Comparison of ENCODE assay signal across 10 cellular contexts in genomic region chr17:79947351-79948031, GRCh38.
DNase-seq lines count a peak whose midpoint lies in the region; ATAC-seq and TF ChIP-seq lines count a peak whose summit lies in the region.
"Had no signal": no experiment of that assay in that cellular context is flagged by ENCODE, and none has a peak within 500 bp of the region (broad histone marks: within the 10 kb centered on the region; RNA-seq: fewer than 3 reads in every experiment).

No MANE protein-coding gene starts in this region.

- no peak overlapping the region for H2AFZ ChIP-seq in fibroblast of lung (ENCODE audit: low read length)

- WGBS in psoas muscle, 3 donors = 87 to 92% (median 89%) methylated on average over 31 of the region's 31 CpGs

- no peaks in the 10 kb centered on the region for H3K79me2 ChIP-seq in fibroblast of lung (ENCODE audit: control insufficient read depth, insufficient read depth, low read length)

- DNase-seq in H7 (peak; percentile 41), SJSA1 (ENCODE audit: low read depth in 1 of 2, low spot score in 2 of 2) (peak in 1 of 2 experiments; percentile 76), fibroblast of lung (ENCODE audit: low read depth in 2 of 2) (peak; percentile 91 to 95), psoas muscle (peak; percentile 13 to 50), left lung (no peak), COR-L47 (lab: John Stamatoyannopoulos, UW) (no peak)
- DNase-seq: activated CD4-positive, alpha-beta T cell treated with anti-CD3 and anti-CD28 coated beads for 36 hours; esophagus squamous epithelium; T-cell had no signal

- H3K36me3 ChIP-seq in H7 (replicated peaks; ENCODE audit: control insufficient read depth, insufficient read depth, low read length) (peaks cover 21% of the 10 kb centered on the region), SJSA1 (peaks cover 66% of the 10 kb centered on the region), fibroblast of lung (ENCODE audit: control insufficient read depth, insufficient read depth, low read length) (peaks cover 3% of the 10 kb centered on the region), psoas muscle (ENCODE audit: insufficient read depth in 1 of 2, low read depth in 1 of 2) (no peaks in the 10 kb centered on the region), left lung (peaks cover 0 to 68% of the 10 kb centered on the region in 2 donors)

- ATAC-seq in psoas muscle (peak in 1 of 4 donors; percentile 57), GM19463 (IDR thresholded peaks at IDR 0.05; ENCODE audit: unreplicated experiment) (no peak), left lung (no peak)
- ATAC-seq: activated CD4-positive, alpha-beta T cell treated with anti-CD3 and anti-CD28 coated beads for 36 hours; T-cell had no signal

- H3K27ac ChIP-seq in SJSA1 (peak overlapping the region; percentile 64), fibroblast of lung (ENCODE audit: insufficient read depth, low read length) (no peak overlapping the region), psoas muscle (no peak overlapping the region), left lung (no peak overlapping the region)
- H3K27ac ChIP-seq: esophagus squamous epithelium had no signal

- H3K9me3 ChIP-seq in SJSA1 (replicated peaks) (no peaks in the 10 kb centered on the region), fibroblast of lung (ENCODE audit: control insufficient read depth, insufficient read depth, low read depth, low read length) (no peaks in the 10 kb centered on the region), psoas muscle (no peaks in the 10 kb centered on the region), left lung (no peaks in the 10 kb centered on the region)
- H3K9me3 ChIP-seq: esophagus squamous epithelium had no signal

- H3K4me3 ChIP-seq in H7 (ENCODE audit: insufficient read depth, low read depth, low read length) = no peak overlapping the region
- no peak overlapping the region for H3K4me3 ChIP-seq in SJSA1
- H3K4me3 ChIP-seq in fibroblast of lung (replicated peaks in 1 of 4; ENCODE audit: control extremely low read depth in 1 of 4, insufficient read depth in 1 of 4, low read depth in 3 of 4, low read length in 4 of 4) = no peak overlapping the region
- no peak overlapping the region for H3K4me3 ChIP-seq in psoas muscle
- H3K4me3 ChIP-seq in left lung = no peak overlapping the region
- H3K4me3 ChIP-seq: esophagus squamous epithelium had no signal

- intact Hi-C loops in psoas muscle (cut with DNase I) = no loop called here
- intact Hi-C loops in left lung (cut with DNase I) = no loop called here

- H3K27me3 ChIP-seq in H7 (ENCODE audit: control insufficient read depth, insufficient read depth, low read length) (no peaks in the 10 kb centered on the region), SJSA1 (replicated peaks) (no peaks in the 10 kb centered on the region), fibroblast of lung (ENCODE audit: control insufficient read depth, insufficient read depth, low read length) (no peaks in the 10 kb centered on the region), psoas muscle (ENCODE audit: insufficient read depth in 3 of 3, low read length in 2 of 3) (peaks cover 0 to 6% (median 0%) of the 10 kb centered on the region in 3 donors), left lung (no peaks in the 10 kb centered on the region)
- H3K27me3 ChIP-seq: esophagus squamous epithelium had no signal

- peaks cover 61% of the 10 kb centered on the region for H3K4me1 ChIP-seq in SJSA1 (replicated peaks)
- H3K4me1 ChIP-seq in fibroblast of lung (ENCODE audit: control insufficient read depth, extremely low read depth, insufficient read depth, low read length) = peaks cover 22% of the 10 kb centered on the region
- no peaks in the 10 kb centered on the region for H3K4me1 ChIP-seq in psoas muscle
- peaks cover 6 to 27% of the 10 kb centered on the region in 2 donors for H3K4me1 ChIP-seq in left lung

- H4K20me1 ChIP-seq in fibroblast of lung (ENCODE audit: control insufficient read depth, extremely low read depth, insufficient read depth, low read length) = no peaks in the 10 kb centered on the region

- H3K4me2 ChIP-seq in fibroblast of lung (ENCODE audit: extremely low read depth, insufficient read depth, low read length) = no peak overlapping the region

- TF ChIP-seq CTCF in fibroblast of lung (conservative IDR thresholded peaks at IDR 0.05 in 1 of 2, IDR thresholded peaks at IDR 0.05 in 1 of 2; ENCODE audit: low read depth in 1 of 2, low read length in 2 of 2) = no peak
- no peak for TF ChIP-seq CTCF in psoas muscle (IDR thresholded peaks at IDR 0.05)
- TF ChIP-seq CTCF in left lung (IDR thresholded peaks at IDR 0.05) = no peak

- no peak overlapping the region for H3K9ac ChIP-seq in fibroblast of lung (ENCODE audit: insufficient read depth, low read length)

Comparison
In these comparisons a context has a peak if more than half of its experiments do, and no peak if none do; other contexts are left out.
1. DNase-seq: peak in H7 (single experiment), fibroblast of lung (2 of 2) and psoas muscle (2 of 2); none in left lung (0 of 2) and COR-L47 (single experiment).